ENCODE assay signal across 1 cellular context in genomic region chr1:50976111-50976889, GRCh38.
A peak's percentile ranks its signal among the peaks of the same experiment; 100 is the strongest.
TF ChIP-seq lines count a peak whose summit lies in the region.

No MANE protein-coding gene starts in this region.

TF ChIP-seq in HepG2, 621 proteins besides CTCF, POLR2A, EP300 and RAD21:
- no peak for TF ChIP-seq FOXM1 (CRISPR knock-in tag; IDR thresholded peaks at IDR 0.05)
- no peak for TF ChIP-seq IRX3 (CRISPR knock-in tag; IDR thresholded peaks at IDR 0.05; ENCODE audit: borderline replicate concordance, low read depth)
- TF ChIP-seq ZNF777 (CRISPR knock-in tag; IDR thresholded peaks at IDR 0.05), result peak; percentile 72
- peak; percentile 27 for TF ChIP-seq SAP130 (CRISPR knock-in tag; IDR thresholded peaks at IDR 0.05; ENCODE audit: low read depth)
- no peak for TF ChIP-seq CREB1 (IDR thresholded peaks at IDR 0.05)
- TF ChIP-seq CREB1 (CRISPR knock-in tag; IDR thresholded peaks at IDR 0.05), result no peak; the same call in 1 of the 2 replicates
